22 cellular contexts compared by ENCODE assay signal in the genomic region with DNA sequence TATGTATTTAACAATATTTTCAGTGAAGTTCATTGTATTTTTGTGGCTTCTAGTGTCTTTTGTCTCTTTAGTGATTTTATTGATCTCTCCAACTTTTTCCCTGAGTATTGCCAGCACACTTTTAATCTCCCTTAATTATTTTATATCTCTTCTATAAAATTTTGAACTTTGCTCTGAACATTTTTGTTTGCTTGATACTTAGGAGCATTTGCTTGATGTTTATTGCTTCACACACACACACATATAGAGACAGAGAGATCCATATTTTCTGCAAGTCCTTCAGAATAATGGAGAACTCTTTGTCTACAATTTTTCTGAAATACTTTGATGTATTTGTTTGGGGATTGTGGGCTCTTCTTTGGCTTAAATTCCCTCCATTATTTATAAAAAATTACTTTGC.
"Had no signal": no experiment of that assay in that cellular context is flagged by ENCODE, and none has a peak within 500 bp of the region (broad histone marks: within the 10 kb centered on the region; RNA-seq: fewer than 3 reads in every experiment).

No MANE protein-coding gene starts in this region.

- H3K27ac Mint-ChIP-seq: IgD-negative memory B cell had no signal

- DNase-seq: Kasumi-1; MV-4-11; NCI-H1048; NCI-H1417; NCI-H1436 treated with DMSO at 0.1 percent for 48 hours; NCI-H1694; NCI-H187 treated with DMSO at 0.1 percent for 48 hours; NCI-H345; NCI-H510A treated with DMSO at 0.1 percent for 48 hours; NCI-H526; NCI-H82; NK-92 treated with Interleukin-12 subunit alpha and Interleukin-12 subunit beta, amount 100 ng/mL, for 24 hours; PC-3; SHP77; SK-N-SH had no signal

- H3K4me3 ChIP-seq: K562 had no signal

- ATAC-seq: K562, Panc1, PC-3 had no signal

- FAIRE-seq: HTR-8/SVneo, K562 had no signal

- H3K27me3 Mint-ChIP-seq: IgD-negative memory B cell had no signal

- H3K27ac ChIP-seq: HL-60, KMS-11, RWPE1 had no signal
